In the genomic region with DNA sequence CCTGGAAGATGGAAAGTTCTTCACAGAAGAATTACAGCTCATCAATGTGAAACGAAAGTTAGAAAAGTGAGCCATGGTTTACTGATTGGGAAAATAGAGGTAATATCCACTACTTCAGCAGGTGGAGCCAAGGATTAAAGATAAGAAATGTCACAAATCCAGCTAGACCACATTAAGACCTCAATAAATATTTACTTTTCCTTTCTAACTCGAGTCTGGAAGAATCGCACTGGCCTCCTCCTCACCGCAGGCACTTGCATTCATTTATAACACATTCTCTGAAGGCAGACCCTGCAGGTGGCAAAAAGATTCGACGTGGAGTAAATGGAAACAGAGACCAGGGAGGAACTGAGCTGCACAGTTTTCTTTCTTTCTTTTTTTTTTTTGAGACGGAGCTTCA, we compare ENCODE assay signal across 22 cellular contexts. TPM values are rescaled to one million over a fixed set of nuclear protein-coding genes. Genes with fewer than 3 reads are reported as not detected.
DNase-seq lines count a peak whose midpoint lies in the region; ATAC-seq, FAIRE-seq and TF ChIP-seq lines count a peak whose summit lies in the region.
"Had no signal": no experiment of that assay in that cellular context is flagged by ENCODE, and none has a peak within 500 bp of the region (broad histone marks: within the 10 kb centered on the region; RNA-seq: fewer than 3 reads in every experiment).

No MANE protein-coding gene starts in this region.

- peaks cover 24% of the 10 kb centered on the region for H3K4me1 Mint-ChIP-seq in activated naive CD4-positive, alpha-beta T cell treated with anti-CD3 and anti-CD28 coated beads, Interleukin-2, amount 50 U/mL, for 24 hours
- peaks cover 3% of the 10 kb centered on the region for H3K4me1 Mint-ChIP-seq in endothelial cell (ENCODE audit: unreplicated experiment)
- H3K4me1 Mint-ChIP-seq: H9 had no signal

- TF ChIP-seq CTCF in PC-3 (conservative IDR thresholded peaks at IDR 0.05; ENCODE audit: low read depth, low read length) (no peak), endothelial cell (IDR thresholded peaks at IDR 0.05; ENCODE audit: unreplicated experiment) (no peak), stomach (IDR thresholded peaks at IDR 0.05) (peak in 1 of 7 experiments; percentile 13), kidney (IDR thresholded peaks at IDR 0.05; ENCODE audit: borderline replicate concordance, extremely low read depth, insufficient read depth) (no peak)

- BruUV-seq in PC-3 (replicated peaks; lab: Mats Ljungman, UMichigan) = no TSS peak

- no peak overlapping the region for H3K4me3 Mint-ChIP-seq in activated naive CD4-positive, alpha-beta T cell treated with anti-CD3 and anti-CD28 coated beads, Interleukin-2, amount 50 U/mL, for 24 hours
- H3K4me3 Mint-ChIP-seq in endothelial cell (ENCODE audit: unreplicated experiment) = peak overlapping the region; percentile 57
- H3K4me3 Mint-ChIP-seq: central memory CD8-positive, alpha-beta T cell; H9; nephron; stimulated activated effector memory CD8-positive, alpha-beta T cell treated with anti-CD3 and anti-CD28 coated beads, Interleukin-12 subunit alpha, Interleukin-12 subunit beta, amount 100 ng/mL, for 72 hours had no signal

- H4K20me1 ChIP-seq in PC-3 (ENCODE audit: low read length) = no peaks in the 10 kb centered on the region

- CTCF ChIA-PET in PC-3 (lab: Charles Lee) = no interaction called here

- H3K79me2 ChIP-seq in PC-3 (ENCODE audit: low read length) = peaks cover 24% of the 10 kb centered on the region

- H3K27ac Mint-ChIP-seq in activated naive CD4-positive, alpha-beta T cell treated with anti-CD3 and anti-CD28 coated beads, Interleukin-2, amount 50 U/mL, for 24 hours = peak overlapping the region; percentile 41
- peak overlapping the region; percentile 59 for H3K27ac Mint-ChIP-seq in endothelial cell (ENCODE audit: unreplicated experiment)
- H3K27ac Mint-ChIP-seq: H9; nephron; stimulated activated effector memory CD8-positive, alpha-beta T cell treated with anti-CD3 and anti-CD28 coated beads, Interleukin-12 subunit alpha, Interleukin-12 subunit beta, amount 100 ng/mL, for 72 hours had no signal

- FAIRE-seq in kidney (lab: Jason Lieb, UNC) = no peak
- FAIRE-seq: frontal cortex had no signal

- peaks cover 23% of the 10 kb centered on the region for H3K36me3 Mint-ChIP-seq in activated naive CD4-positive, alpha-beta T cell treated with anti-CD3 and anti-CD28 coated beads, Interleukin-2, amount 50 U/mL, for 24 hours
- H3K36me3 Mint-ChIP-seq in endothelial cell (ENCODE audit: low read depth, unreplicated experiment) = peaks cover 44% of the 10 kb centered on the region

- 24 to 68% (median 44%) methylated on average over 7 of the region's 7 CpGs for WGBS in stomach, 5 donors

- no peaks in the 10 kb centered on the region for H3K9me2 ChIP-seq in PC-3 (replicated peaks; ENCODE audit: low read length)

- ATAC-seq in PC-3 = peak; percentile 40
- ATAC-seq: stimulated activated effector memory CD8-positive, alpha-beta T cell treated with anti-CD3 and anti-CD28 coated beads, Interleukin-12 subunit alpha, Interleukin-12 subunit beta, amount 100 ng/mL, for 72 hours had no signal

- no peak for TF ChIP-seq POLR2A in stomach (IDR thresholded peaks at IDR 0.05)

- H2AFZ ChIP-seq in PC-3 (ENCODE audit: low read length) = no peak overlapping the region

- H3K36me3 ChIP-seq in PC-3 (ENCODE audit: low read depth, low read length) = peaks cover 43% of the 10 kb centered on the region
- peaks cover 57 to 97% (median 92%) of the 10 kb centered on the region in 4 donors for H3K36me3 ChIP-seq in stomach
- peaks cover 20 to 41% of the 10 kb centered on the region in 2 donors for H3K36me3 ChIP-seq in kidney (ENCODE audit: control insufficient read depth in 1 of 2, insufficient read depth in 2 of 2, low read length in 2 of 2)

- no peaks in the 10 kb centered on the region for H3K9me3 ChIP-seq in PC-3 (ENCODE audit: low read length)
- H3K9me3 ChIP-seq in stomach = no peaks in the 10 kb centered on the region
- H3K9me3 ChIP-seq in kidney (ENCODE audit: control insufficient read depth in 1 of 2, low read length in 2 of 2) = no peaks in the 10 kb centered on the region
- H3K9me3 ChIP-seq: SJCRH30 had no signal

- no peak for DNase-seq in activated naive CD4-positive, alpha-beta T cell treated with anti-CD3 and anti-CD28 coated beads, Interleukin-2, amount 50 U/mL, for 16 hours
- DNase-seq in PC-3 (peak; percentile 62), endothelial cell (ENCODE audit: low spot score) (no peak), stomach (peak; percentile 62), GM03348 (ENCODE audit: low spot score) (no peak), GM19240 (ENCODE audit: insufficient read length, low spot score) (no peak), kidney (no peak)
- DNase-seq: activated CD4-positive, CD25-positive, alpha-beta regulatory T cell; activated gamma-delta T cell; aorta; H9; KBM-7; mesendoderm; NCI-H187; NCI-H2227 treated with DMSO at 0.1 percent for 48 hours; posterior cingulate gyrus; SJCRH30 had no signal

- no peaks in the 10 kb centered on the region for H3K9me3 Mint-ChIP-seq in activated naive CD4-positive, alpha-beta T cell treated with anti-CD3 and anti-CD28 coated beads, Interleukin-2, amount 50 U/mL, for 24 hours
- H3K9me3 Mint-ChIP-seq in endothelial cell (ENCODE audit: unreplicated experiment) = no peaks in the 10 kb centered on the region
- H3K9me3 Mint-ChIP-seq: central memory CD8-positive, alpha-beta T cell; H9; nephron; stimulated activated effector memory CD8-positive, alpha-beta T cell treated with anti-CD3 and anti-CD28 coated beads, Interleukin-12 subunit alpha, Interleukin-12 subunit beta, amount 100 ng/mL, for 72 hours had no signal

- H3K9ac ChIP-seq in PC-3 (ENCODE audit: low read length) (no peak overlapping the region), kidney (ENCODE audit: low read length in 2 of 2) (no peak overlapping the region)

- H3F3A ChIP-seq in PC-3 (ENCODE audit: low read length, unreplicated experiment) = no peaks in the 10 kb centered on the region

- H3K27ac ChIP-seq in PC-3 (ENCODE audit: low read length) (no peak overlapping the region), stomach (peak overlapping the region; percentile 69 to 78 (median 74)), kidney (ENCODE audit: low read depth in 2 of 2, low read length in 2 of 2) (no peak overlapping the region)
- H3K27ac ChIP-seq: SJCRH30 had no signal

- POLR2A ChIA-PET in PC-3 (lab: Charles Lee; ENCODE audit: unreplicated experiment) = no interaction called here

- H3K4me3 ChIP-seq in PC-3 (ENCODE audit: low read length) (no peak overlapping the region), stomach (no peak overlapping the region), kidney (ENCODE audit: low read length in 2 of 2) (no peak overlapping the region)
- H3K4me3 ChIP-seq: SJCRH30 had no signal

- H3K27me3 ChIP-seq in PC-3 (ENCODE audit: low read length) = no peaks in the 10 kb centered on the region
- H3K27me3 ChIP-seq in stomach = no peaks in the 10 kb centered on the region
- H3K27me3 ChIP-seq: SJCRH30 had no signal

- H3K4me1 ChIP-seq in PC-3 (ENCODE audit: insufficient read depth, low read length) = peaks cover 24% of the 10 kb centered on the region
- peaks cover 29 to 46% (median 38%) of the 10 kb centered on the region in 4 donors for H3K4me1 ChIP-seq in stomach
- H3K4me1 ChIP-seq in kidney (ENCODE audit: control insufficient read depth in 1 of 2, insufficient read depth in 1 of 2, low read depth in 1 of 2, low read length in 2 of 2) = no peaks in the 10 kb centered on the region
- H3K4me1 ChIP-seq: SJCRH30 had no signal

- H3K27me3 Mint-ChIP-seq in activated naive CD4-positive, alpha-beta T cell treated with anti-CD3 and anti-CD28 coated beads, Interleukin-2, amount 50 U/mL, for 24 hours = no peaks in the 10 kb centered on the region
- peaks cover 7% of the 10 kb centered on the region for H3K27me3 Mint-ChIP-seq in endothelial cell (ENCODE audit: unreplicated experiment)
- H3K27me3 Mint-ChIP-seq: central memory CD8-positive, alpha-beta T cell had no signal

- no peak for TF ChIP-seq EP300 in stomach (IDR thresholded peaks at IDR 0.05)

- H3K4me2 ChIP-seq in PC-3 (ENCODE audit: low read length) = peak overlapping the region; percentile 7; the same call in 1 of the 2 replicates

- intact Hi-C loops in PC-3 (cut with micrococcal nuclease) (no loop called here), stomach (cut with DNase I; ENCODE audit: low total_unique reads) (no loop called here), kidney (cut with DNase I) (no loop called here)

RNA-seq across cellular contexts. Expression of a gene that starts 7.4 kb away (rescaled TPM):
- total RNA-seq in PC-3 (2014; rRNA removed) (52.6 and 62.3 TPM in 2 replicates), endothelial cell (ENCODE audit: unreplicated experiment) (29.7 TPM), stomach (10 to 100 TPM; 18.3 to 63.7 (median 52.5) TPM), kidney (47.1 TPM)
- polyA plus RNA-seq in stomach (10 to 100 TPM; 16.2 to 21.7 (median 16.8) TPM), kidney (ENCODE audit: insufficient read depth, low read depth, low replicate concordance) (19.8 TPM)

RNA-seq across cellular contexts. Expression of a gene that starts 22.6 kb away (rescaled TPM):
- total RNA-seq in PC-3 (2014; rRNA removed) (13.4 and 24.2 TPM in 2 replicates), endothelial cell (ENCODE audit: unreplicated experiment) (66.5 TPM), stomach (10 to 100 TPM in 2 of 5 donors, 1 to 10 TPM in 3; 3.5 to 64.7 (median 9.0) TPM), kidney (37.2 TPM)
- polyA plus RNA-seq in stomach (10 to 100 TPM; 11.5 to 15.8 (median 11.6) TPM), kidney (ENCODE audit: insufficient read depth, low read depth, low replicate concordance) (14.6 TPM)

Comparison
In these comparisons a context has a peak if more than half of its experiments do, and no peak if none do; other contexts are left out.
1. DNase-seq: peak in PC-3 (single experiment) and stomach (single experiment); none in activated naive CD4-positive, alpha-beta T cell treated with anti-CD3 and anti-CD28 coated beads, Interleukin-2, amount 50 U/mL, for 16 hours (single experiment), endothelial cell (single experiment), GM03348 (single experiment), GM19240 (single experiment) and kidney (single experiment).
2. H3K27ac ChIP-seq: peak in stomach (5 of 5); none in PC-3 (single experiment) and kidney (0 of 2).